1 cellular context compared by ENCODE assay signal in genomic region chr12:119679490-119679889, GRCh38.
TF ChIP-seq lines count a peak whose summit lies in the region.

No MANE protein-coding gene starts in this region.

TF ChIP-seq in HepG2, 621 proteins besides CTCF, POLR2A, EP300 and RAD21 (continued from another document):
- no peak for TF ChIP-seq ZNF724P (CRISPR knock-in tag; IDR thresholded peaks at IDR 0.05; ENCODE audit: borderline replicate concordance)
- no peak for TF ChIP-seq ZNF280D (CRISPR knock-in tag; IDR thresholded peaks at IDR 0.05)
- TF ChIP-seq JUN (CRISPR knock-in tag; IDR thresholded peaks at IDR 0.05): no peak
- TF ChIP-seq ISL2 (CRISPR knock-in tag; IDR thresholded peaks at IDR 0.05): no peak
- TF ChIP-seq CC2D1A (CRISPR knock-in tag; IDR thresholded peaks at IDR 0.05): no peak
- no peak for TF ChIP-seq PITX1 (CRISPR knock-in tag; IDR thresholded peaks at IDR 0.05)
- TF ChIP-seq GABPA (IDR thresholded peaks at IDR 0.05; ENCODE audit: low read depth, low read length): no peak
- TF ChIP-seq GABPA (CRISPR knock-in tag; IDR thresholded peaks at IDR 0.05; ENCODE audit: low read depth): no peak
- TF ChIP-seq ATF3 (CRISPR knock-in tag; IDR thresholded peaks at IDR 0.05): no peak
- TF ChIP-seq CBX1 (IDR thresholded peaks at IDR 0.05; ENCODE audit: low read depth): no peak
- TF ChIP-seq ZNF878 (CRISPR knock-in tag; IDR thresholded peaks at IDR 0.05): no peak
- TF ChIP-seq ZNF331 (CRISPR knock-in tag; IDR thresholded peaks at IDR 0.05): no peak
- TF ChIP-seq ZNF292 (CRISPR knock-in tag; IDR thresholded peaks at IDR 0.05; ENCODE audit: borderline replicate concordance, low read depth): no peak
- no peak for TF ChIP-seq SALL1 (CRISPR knock-in tag; IDR thresholded peaks at IDR 0.05)
- no peak for TF ChIP-seq HOXD1 (CRISPR knock-in tag; IDR thresholded peaks at IDR 0.05)
- TF ChIP-seq TOE1 (CRISPR knock-in tag; IDR thresholded peaks at IDR 0.05): no peak
- TF ChIP-seq MLXIP (CRISPR knock-in tag; IDR thresholded peaks at IDR 0.05; ENCODE audit: borderline replicate concordance): no peak
TF ChIP-seq in HepG2: peak in this region for 0.
